1 cellular context compared by ENCODE assay signal in genomic region chr12:122062832-122063690, GRCh38.
TF ChIP-seq lines count a peak whose summit lies in the region.

No MANE protein-coding gene starts in this region.

TF ChIP-seq in HepG2, 621 proteins besides CTCF, POLR2A, EP300 and RAD21 (continued from another document and continues in another):
- TF ChIP-seq GABPA (IDR thresholded peaks at IDR 0.05; ENCODE audit: low read depth, low read length) = peak; percentile 5; the same call in 1 of the 2 replicates
- peak; percentile 39; the same call in 1 of the 2 replicates for TF ChIP-seq GABPA (CRISPR knock-in tag; IDR thresholded peaks at IDR 0.05; ENCODE audit: low read depth)
- TF ChIP-seq ARID3A (IDR thresholded peaks at IDR 0.05; ENCODE audit: low read depth, low read length) = no peak
- no peak for TF ChIP-seq TRIM24 (CRISPR knock-in tag; IDR thresholded peaks at IDR 0.05)
- TF ChIP-seq ZNF790 (CRISPR knock-in tag; IDR thresholded peaks at IDR 0.05; ENCODE audit: borderline replicate concordance) = no peak
- TF ChIP-seq TP53 (CRISPR knock-in tag; conservative IDR thresholded peaks at IDR 0.05) = no peak
- TF ChIP-seq ZNF687 (CRISPR knock-in tag; IDR thresholded peaks at IDR 0.05) = peak; percentile 69
- TF ChIP-seq ZNF329 (CRISPR knock-in tag; IDR thresholded peaks at IDR 0.05; ENCODE audit: low read depth) = no peak
- no peak for TF ChIP-seq ZNF747 (CRISPR knock-in tag; IDR thresholded peaks at IDR 0.05; ENCODE audit: borderline replicate concordance)
- no peak for TF ChIP-seq ZNF562 (CRISPR knock-in tag; IDR thresholded peaks at IDR 0.05; ENCODE audit: borderline replicate concordance)
- TF ChIP-seq XRCC5 (optimal IDR thresholded peaks at IDR 0.05; ENCODE audit: low read length) = no peak
- TF ChIP-seq NFIC (IDR thresholded peaks at IDR 0.05; ENCODE audit: low read length) = no peak
- no peak for TF ChIP-seq PREB (CRISPR knock-in tag; IDR thresholded peaks at IDR 0.05)
- no peak for TF ChIP-seq FUBP1 (CRISPR knock-in tag; IDR thresholded peaks at IDR 0.05; ENCODE audit: borderline replicate concordance)
- no peak for TF ChIP-seq PTBP1 (IDR thresholded peaks at IDR 0.05; ENCODE audit: low read depth, low read length, poor library complexity, severe bottlenecking)
- TF ChIP-seq HMGA1 (CRISPR knock-in tag; conservative IDR thresholded peaks at IDR 0.05) = no peak
- TF ChIP-seq HOXA3 (CRISPR knock-in tag; IDR thresholded peaks at IDR 0.05) = peak; percentile 23; the same call in 1 of the 2 replicates
- TF ChIP-seq AKAP8 (CRISPR knock-in tag; IDR thresholded peaks at IDR 0.05) = peak; percentile 44; the same call in 1 of the 2 replicates
- 0 out of 2 replicates have a peak, but pooled peaks have one; percentile 56 for TF ChIP-seq DZIP1 (CRISPR knock-in tag; IDR thresholded peaks at IDR 0.05)
- no peak for TF ChIP-seq ZNF33A (CRISPR knock-in tag; IDR thresholded peaks at IDR 0.05; ENCODE audit: borderline replicate concordance)
- TF ChIP-seq NCOA5 (CRISPR knock-in tag; IDR thresholded peaks at IDR 0.05) = no peak
- TF ChIP-seq TFDP1 (CRISPR knock-in tag; IDR thresholded peaks at IDR 0.05; ENCODE audit: borderline replicate concordance) = peak; percentile 60; the same call in 1 of the 2 replicates
- peak; percentile 46; the same call in 1 of the 2 replicates for TF ChIP-seq ELF1 (CRISPR knock-in tag; IDR thresholded peaks at IDR 0.05)
- TF ChIP-seq ZIK1 (CRISPR knock-in tag; IDR thresholded peaks at IDR 0.05; ENCODE audit: borderline replicate concordance, low read depth) = no peak
- no peak; the same call in 1 of the 2 replicates for TF ChIP-seq ZSCAN29 (CRISPR knock-in tag; conservative IDR thresholded peaks at IDR 0.05)
- no peak for TF ChIP-seq ZSCAN31 (CRISPR knock-in tag; IDR thresholded peaks at IDR 0.05; ENCODE audit: low read depth)
- TF ChIP-seq ZNF773 (CRISPR knock-in tag; IDR thresholded peaks at IDR 0.05; ENCODE audit: borderline replicate concordance) = no peak
- peak; percentile 26; the same call in 1 of the 2 replicates for TF ChIP-seq DRAP1 (CRISPR knock-in tag; IDR thresholded peaks at IDR 0.05)
- TF ChIP-seq ZNF503 (CRISPR knock-in tag; IDR thresholded peaks at IDR 0.05) = no peak
- TF ChIP-seq MIXL1 (CRISPR knock-in tag; IDR thresholded peaks at IDR 0.05) = 0 out of 2 replicates have a peak, but pooled peaks have one; percentile 44
- TF ChIP-seq ZMYM3 (CRISPR knock-in tag; IDR thresholded peaks at IDR 0.05) = peak; percentile 63
- TF ChIP-seq ARID2 (CRISPR knock-in tag; IDR thresholded peaks at IDR 0.05; ENCODE audit: borderline replicate concordance) = 0 out of 2 replicates have a peak, but pooled peaks have one; percentile 53
- TF ChIP-seq RELA (CRISPR knock-in tag; IDR thresholded peaks at IDR 0.05) = no peak
- no peak for TF ChIP-seq ZNF260 (CRISPR knock-in tag; IDR thresholded peaks at IDR 0.05; ENCODE audit: borderline replicate concordance, low read depth)
- TF ChIP-seq PAWR (CRISPR knock-in tag; IDR thresholded peaks at IDR 0.05; ENCODE audit: borderline replicate concordance) = no peak
- TF ChIP-seq ZNF253 (CRISPR knock-in tag; IDR thresholded peaks at IDR 0.05; ENCODE audit: borderline replicate concordance) = 0 out of 2 replicates have a peak, but pooled peaks have one; percentile 41
- no peak for TF ChIP-seq MTERF4 (CRISPR knock-in tag; IDR thresholded peaks at IDR 0.05)
- peak; percentile 59; the same call in 1 of the 2 replicates for TF ChIP-seq FOSL1 (CRISPR knock-in tag; IDR thresholded peaks at IDR 0.05; ENCODE audit: borderline replicate concordance)
- TF ChIP-seq MLX (CRISPR knock-in tag; IDR thresholded peaks at IDR 0.05) = no peak; the same call in 1 of the 2 replicates
- TF ChIP-seq DNMT3B (CRISPR knock-in tag; conservative IDR thresholded peaks at IDR 0.05) = no peak
- no peak for TF ChIP-seq ZBTB37 (CRISPR knock-in tag; IDR thresholded peaks at IDR 0.05)
- no peak for TF ChIP-seq SOX6 (IDR thresholded peaks at IDR 0.05)
- TF ChIP-seq SOX6 (CRISPR knock-in tag; IDR thresholded peaks at IDR 0.05) = 0 out of 2 replicates have a peak, but pooled peaks have one; percentile 22
